ENCODE assay signal across 34 cellular contexts in the genomic region with DNA sequence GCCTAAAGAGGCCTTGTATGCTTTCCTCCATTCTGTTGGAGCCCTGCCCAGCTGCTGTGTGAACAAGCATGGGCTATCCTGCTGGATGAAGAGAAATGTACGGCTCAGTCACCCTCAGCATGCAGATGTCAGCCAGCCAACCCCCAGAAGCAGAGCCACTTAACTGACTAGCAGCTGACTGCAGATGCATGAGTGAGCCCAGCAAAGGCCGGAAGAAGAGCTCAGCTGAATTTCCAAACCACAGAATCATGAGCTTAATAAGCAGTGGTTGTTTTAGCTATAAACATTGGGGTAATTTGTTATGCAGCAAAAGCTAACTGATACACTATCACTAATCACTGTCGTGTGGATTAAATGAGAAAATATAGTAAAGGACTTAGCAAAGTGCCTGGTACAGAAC. TPM values are rescaled to one million over a fixed set of nuclear protein-coding genes. Genes with fewer than 3 reads are reported as not detected.
DNase-seq lines count a peak whose midpoint lies in the region; ATAC-seq, FAIRE-seq and TF ChIP-seq lines count a peak whose summit lies in the region.
"Had no signal": no experiment of that assay in that cellular context is flagged by ENCODE, and none has a peak within 500 bp of the region (broad histone marks: within the 10 kb centered on the region; RNA-seq: fewer than 3 reads in every experiment).

No MANE protein-coding gene starts in this region.

- DNase-seq in right cardiac atrium, result peak in 2 of 3 donors; percentile 59
- no peak for DNase-seq in left cardiac atrium
- peak; percentile 15 for DNase-seq in NCI-H2171 (lab: John Stamatoyannopoulos, UW)
- DNase-seq in G401 (ENCODE audit: low spot score), result no peak
- no peak for DNase-seq in RCC 7860 (ENCODE audit: low spot score)
- DNase-seq in superior temporal gyrus (ENCODE audit: extremely low spot score), result no peak
- DNase-seq: activated CD4-positive, alpha-beta T cell treated with anti-CD3 and anti-CD28 coated beads for 48 hours; activated CD8-positive, alpha-beta memory T cell treated with anti-CD3 and anti-CD28 coated beads for 24 hours; activated effector memory CD4-positive, alpha-beta T cell treated with Interleukin-2 at 50 U/mL for 16 hours; activated naive CD8-positive, alpha-beta T cell treated with anti-CD3 and anti-CD28 coated beads for 36 hours; activated T-cell treated with anti-CD3 and anti-CD28 coated beads, Interleukin-2, amount 50 U/mL, for 1 hour; CD8-positive, alpha-beta T cell; DMS153; Karpas-422; mucosa of descending colon; NCI-H1436; NCI-H748 treated with DMSO at 0.1 percent for 48 hours; pancreas; Peyer's patch; retina; small intestine; stimulated activated naive CD4-positive, alpha-beta T cell treated with Interleukin-2 at 50 U/mL for 16 hours; T-cell had no signal

- no peaks in the 10 kb centered on the region for H3K27me3 ChIP-seq in right cardiac atrium (ENCODE audit: control insufficient read depth, insufficient read depth)
- H3K27me3 ChIP-seq: pancreas, Peyer's patch had no signal

- in situ Hi-C loops in G401 (cut with HindIII; ENCODE audit: low sequenced_read_pairs), result no loop called here

- peaks cover 3% of the 10 kb centered on the region for H3K4me1 ChIP-seq in right cardiac atrium (ENCODE audit: control insufficient read depth, insufficient read depth, low read length)
- H3K4me1 ChIP-seq: HAP-1, Peyer's patch had no signal

- H3K4me3 ChIP-seq in right cardiac atrium (ENCODE audit: low read length), result no peak overlapping the region
- H3K4me3 ChIP-seq: HAP-1, hepatocyte, lung, mucosa of descending colon, pancreas, Peyer's patch, thoracic aorta had no signal

- H3K9me3 Mint-ChIP-seq in brain, result peaks cover 0 to 14% (median 10%) of the 10 kb centered on the region in 5 experiments
- H3K9me3 Mint-ChIP-seq: CD8-positive, alpha-beta T cell; natural killer cell treated with Interleukin-12 subunit alpha and Interleukin-12 subunit beta and Interleukin-15 and Interleukin-18, amount 100 ng/mL, for 72 hours had no signal

- no peak for FAIRE-seq in RCC 7860 (lab: Jason Lieb, UNC)
- FAIRE-seq: bronchial epithelial cell, endothelial cell of umbilical vein, frontal cortex, G401.6, pancreas, small intestine had no signal

- peaks cover 2% of the 10 kb centered on the region for H3K27me3 Mint-ChIP-seq in brain

- ATAC-seq in right cardiac atrium (no peak), left cardiac atrium (no peak), HG03039 (IDR thresholded peaks at IDR 0.05; ENCODE audit: unreplicated experiment) (no peak)
- ATAC-seq: CD8-positive, alpha-beta T cell; mucosa of descending colon; natural killer cell treated with Interleukin-12 subunit alpha and Interleukin-12 subunit beta and Interleukin-15 and Interleukin-18, amount 100 ng/mL, for 72 hours; T-cell had no signal

- H3K36me3 Mint-ChIP-seq in brain, result no peaks in the 10 kb centered on the region
- H3K36me3 Mint-ChIP-seq: activated naive CD8-positive, alpha-beta T cell treated with anti-CD3 and anti-CD28 coated beads for 36 hours; CD8-positive, alpha-beta T cell; natural killer cell treated with Interleukin-12 subunit alpha and Interleukin-12 subunit beta and Interleukin-15 and Interleukin-18, amount 100 ng/mL, for 72 hours; T-cell had no signal

- intact Hi-C loops in right cardiac atrium (cut with DNase I), result no loop called here
- intact Hi-C loops in left cardiac atrium (cut with DNase I), result no loop called here

- H3K9me3 ChIP-seq in right cardiac atrium (ENCODE audit: control insufficient read depth, low read length), result no peaks in the 10 kb centered on the region
- H3K9me3 ChIP-seq: HAP-1, mucosa of descending colon, pancreas, Peyer's patch, thoracic aorta had no signal

- peaks cover 97% of the 10 kb centered on the region for H3K4me1 Mint-ChIP-seq in brain
- H3K4me1 Mint-ChIP-seq: activated naive CD8-positive, alpha-beta T cell treated with anti-CD3 and anti-CD28 coated beads for 36 hours had no signal

- peak overlapping the region in 2 of 5 experiments; percentile 50 to 75 for H3K4me3 Mint-ChIP-seq in brain
- H3K4me3 Mint-ChIP-seq: activated naive CD8-positive, alpha-beta T cell treated with anti-CD3 and anti-CD28 coated beads for 36 hours; CD8-positive, alpha-beta T cell; natural killer cell treated with Interleukin-12 subunit alpha and Interleukin-12 subunit beta and Interleukin-15 and Interleukin-18, amount 100 ng/mL, for 72 hours; T-cell had no signal

- H3K27ac ChIP-seq in right cardiac atrium (ENCODE audit: low read length), result no peak overlapping the region
- H3K27ac ChIP-seq: pancreas, Peyer's patch, thoracic aorta had no signal

- peak overlapping the region; percentile 58 to 99 (median 97) for H3K27ac Mint-ChIP-seq in brain
- H3K27ac Mint-ChIP-seq: activated naive CD8-positive, alpha-beta T cell treated with anti-CD3 and anti-CD28 coated beads for 36 hours; CD8-positive, alpha-beta T cell; natural killer cell treated with Interleukin-12 subunit alpha and Interleukin-12 subunit beta and Interleukin-15 and Interleukin-18, amount 100 ng/mL, for 72 hours; T-cell had no signal

- TF ChIP-seq CTCF in brain (conservative IDR thresholded peaks at IDR 0.05), result no peak

- 70% methylated on average over 3 of the region's 3 CpGs for WGBS in right cardiac atrium

RNA-seq across cellular contexts. Expression of gene FOXO6, which starts 39.0 kb away (rescaled TPM):
- total RNA-seq in right cardiac atrium (1 to 10 TPM; 1.9 to 7.0 (median 5.3) TPM), left cardiac atrium (1 to 10 TPM; 1.8 to 2.9 TPM)
- polyA plus RNA-seq in right cardiac atrium (1.1 TPM), brain (ENCODE audit: insufficient read depth, low read depth, low replicate concordance) (8.1 TPM)
- 0.51 and 1.5 TPM in 2 replicates for total RNA-seq in G401 (2014; rRNA removed; shearing (Covaris generic))
- total RNA-seq: bronchial epithelial cell; natural killer cell treated with Interleukin-12 subunit alpha and Interleukin-12 subunit beta and Interleukin-15 and Interleukin-18, amount 100 ng/mL, for 72 hours had no signal

Comparison
In these comparisons a context has a peak if more than half of its experiments do, and no peak if none do; other contexts are left out.
1. DNase-seq: peak in right cardiac atrium (2 of 3) and NCI-H2171 (single experiment); none in left cardiac atrium (single experiment), G401 (single experiment), RCC 7860 (single experiment) and superior temporal gyrus (single experiment).